8 cellular contexts compared by ENCODE assay signal in the genomic region with DNA sequence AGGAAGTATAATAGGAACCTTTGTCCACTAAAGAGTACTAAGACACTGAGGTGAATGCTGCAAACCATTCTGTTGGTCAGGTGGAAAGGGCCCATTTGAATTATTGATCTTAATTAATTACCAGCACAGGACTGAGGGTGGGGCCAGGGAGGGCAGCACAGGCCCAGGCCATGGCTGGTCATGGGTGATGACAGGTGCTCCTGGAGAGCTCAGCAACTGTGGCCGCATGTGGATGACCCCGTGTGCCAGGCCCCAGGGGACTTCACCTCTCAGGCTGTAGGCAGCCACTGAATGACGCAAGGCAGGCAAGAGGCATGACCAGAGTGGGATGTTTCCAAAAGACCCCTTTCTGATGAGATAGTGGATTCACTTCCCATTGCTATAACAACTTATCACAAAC. TPM values are rescaled to one million over a fixed set of nuclear protein-coding genes. Genes with fewer than 3 reads are reported as not detected.
"Had no signal": no experiment of that assay in that cellular context is flagged by ENCODE, and none has a peak within 500 bp of the region (broad histone marks: within the 10 kb centered on the region; RNA-seq: fewer than 3 reads in every experiment).

No MANE protein-coding gene starts in this region.

- H3K4me2 ChIP-seq: KMS-11 had no signal

- H3K4me1 ChIP-seq: HAP-1 had no signal

- H2AFZ ChIP-seq: GM23248 had no signal

- H3K9ac ChIP-seq: GM23248, KMS-11 had no signal

- H3K4me3 ChIP-seq: GM23248, HAP-1 had no signal

- H3K9me3 ChIP-seq: HAP-1 had no signal

- H3K27ac ChIP-seq: GM23248, KMS-11 had no signal

- H3K36me3 ChIP-seq: HAP-1 had no signal

- DNase-seq: GM23248, GOT3, H7, KBM-7 had no signal

RNA-seq across cellular contexts. Expression of gene HECW1, which starts 54.2 kb away (rescaled TPM):
- total RNA-seq: HT-29 had no signal
- polyA plus RNA-seq: IgD-negative memory B cell had no signal
